ENCODE assay signal across 8 cellular contexts in the genomic region with DNA sequence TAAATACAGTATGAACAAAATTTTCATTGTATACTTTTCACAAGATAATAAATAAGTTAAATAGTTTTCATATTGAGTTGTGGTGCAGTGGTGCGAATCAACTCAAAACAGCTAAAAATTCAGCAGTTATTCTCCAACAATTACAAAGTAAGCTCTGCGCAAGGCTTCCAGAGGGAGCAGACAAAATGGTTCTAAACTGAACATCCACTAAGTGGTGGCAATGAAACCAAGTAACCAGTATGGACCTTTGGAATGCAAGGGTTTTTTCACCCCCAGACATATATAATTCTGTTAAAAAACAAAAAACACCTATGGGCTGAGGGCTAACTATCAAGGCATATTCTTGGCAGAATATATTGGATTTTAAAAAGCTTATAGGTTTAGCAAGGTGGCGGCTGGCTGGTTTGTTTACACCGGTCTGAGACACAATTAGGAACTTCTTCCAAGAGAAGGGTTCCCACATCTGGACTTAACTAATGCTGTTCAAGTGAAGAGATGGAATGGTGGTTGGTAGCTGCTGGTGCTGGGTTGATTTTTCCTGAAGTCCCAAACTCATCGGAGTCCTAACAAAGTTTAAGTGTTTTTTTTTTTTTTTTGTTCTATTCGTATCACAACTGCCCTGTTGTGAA. TPM values are rescaled to one million over a fixed set of nuclear protein-coding genes. Genes with fewer than 3 reads are reported as not detected.
A peak's percentile ranks its signal among the peaks of the same experiment; 100 is the strongest.
DNase-seq lines count a peak whose midpoint lies in the region; ATAC-seq and TF ChIP-seq lines count a peak whose summit lies in the region.

No MANE protein-coding gene starts in this region.

- H3F3A ChIP-seq in MM.1S (ENCODE audit: insufficient read depth, low read length) = peaks cover 88% of the 10 kb centered on the region

- H3K4me3 ChIP-seq in BJ (ENCODE audit: low read depth, low read length) (peak overlapping the region; percentile 95), MM.1S (ENCODE audit: low read length) (peak overlapping the region; percentile 97)

- H3K9me3 Mint-ChIP-seq in central memory CD8-positive, alpha-beta T cell = no peaks in the 10 kb centered on the region

- no peaks in the 10 kb centered on the region for H3K9me3 ChIP-seq in MM.1S (replicated peaks; ENCODE audit: insufficient read depth, low read length)

- H4K20me1 ChIP-seq in MM.1S (ENCODE audit: insufficient read depth, low read length) = peaks cover 18% of the 10 kb centered on the region; the same call in 1 of the 2 replicates

- DNase-seq in BJ (ENCODE audit: low read depth) = no peak
- peak; percentile 40 for DNase-seq in MM.1S
- no peak for DNase-seq in central memory CD8-positive, alpha-beta T cell (ENCODE audit: low spot score in 2 of 2)
- DNase-seq in midbrain (lab: John Stamatoyannopoulos, UW) = peak; percentile 51
- DNase-seq in AG20443 (ENCODE audit: low spot score) = no peak
- DNase-seq in omental fat pad (ENCODE audit: low spot score) = no peak
- no peak for DNase-seq in activated gamma-delta T cell treated with Interleukin-2 at 50 U/mL for 16 hours

- H3K9ac ChIP-seq in MM.1S (ENCODE audit: low read length) = peak overlapping the region; percentile 100

- ATAC-seq in central memory CD8-positive, alpha-beta T cell (replicated peaks; ENCODE audit: extremely low read depth, poor library complexity, severe bottlenecking) = no peak
- no peak for ATAC-seq in omental fat pad (ENCODE audit: low FRiP score)
- ATAC-seq in GM21381 (IDR thresholded peaks at IDR 0.05; ENCODE audit: unreplicated experiment) = no peak

- H3K27ac ChIP-seq in MM.1S (ENCODE audit: low read length) = peak overlapping the region; percentile 99

- peaks cover 13% of the 10 kb centered on the region for H3K4me1 ChIP-seq in MM.1S (ENCODE audit: low read length)

- no peak overlapping the region for H2AFZ ChIP-seq in MM.1S (ENCODE audit: low read length)

- H3K27me3 Mint-ChIP-seq in central memory CD8-positive, alpha-beta T cell = no peaks in the 10 kb centered on the region

- H3K27ac Mint-ChIP-seq in central memory CD8-positive, alpha-beta T cell (ENCODE audit: low read depth) = peak overlapping the region; percentile 95

- peaks cover 17% of the 10 kb centered on the region for H3K36me3 ChIP-seq in BJ (ENCODE audit: control insufficient read depth, insufficient read depth, low read length)
- H3K36me3 ChIP-seq in MM.1S (replicated peaks; ENCODE audit: insufficient read depth, low read length) = peaks cover 10% of the 10 kb centered on the region; the same call in 1 of the 2 replicates

- H3K4me1 Mint-ChIP-seq in central memory CD8-positive, alpha-beta T cell = peaks cover 54% of the 10 kb centered on the region

- H3K4me2 ChIP-seq in MM.1S (ENCODE audit: low read depth, low read length) = peak overlapping the region; percentile 92

- H3K9me2 ChIP-seq in MM.1S (replicated peaks; ENCODE audit: insufficient read depth, low read length) = no peaks in the 10 kb centered on the region

- TF ChIP-seq CTCF in BJ (IDR thresholded peaks at IDR 0.05; ENCODE audit: insufficient read depth, low read depth, low read length) (no peak), MM.1S (IDR thresholded peaks at IDR 0.05; ENCODE audit: low read length) (no peak), omental fat pad (IDR thresholded peaks at IDR 0.05) (no peak)

- H3K36me3 Mint-ChIP-seq in central memory CD8-positive, alpha-beta T cell (ENCODE audit: insufficient read depth) = peaks cover 91% of the 10 kb centered on the region

- H3K27me3 ChIP-seq in BJ (ENCODE audit: control insufficient read depth, insufficient read depth, low read length) (no peaks in the 10 kb centered on the region), MM.1S (replicated peaks; ENCODE audit: insufficient read depth, low read length) (no peaks in the 10 kb centered on the region)

- peaks cover 80% of the 10 kb centered on the region for H3K79me2 ChIP-seq in MM.1S (ENCODE audit: low read length)

- POLR2A ChIA-PET in BJ (lab: Charles Lee) = interaction anchor here (0.6 to 1.0 kb wide), 5 partner anchors 66 to 277 kb away, joined by 3 to 14 read pairs (median 10); no protein-coding TSS in a partner anchor

- H3K4me3 Mint-ChIP-seq in central memory CD8-positive, alpha-beta T cell = peak overlapping the region; percentile 65

- CTCF ChIA-PET in BJ (lab: Yijun Ruan, JAX) = interaction anchor here (1.0 to 6.7 kb wide), 10 partner anchors 52 to 366 kb away, joined by 3 to 56 read pairs (median 7); no protein-coding TSS in a partner anchor

RNA-seq across cellular contexts. Expression of gene ZFP36L2, which starts 2.9 kb away (rescaled TPM):
- 4.0 and 6.9 TPM in 2 replicates for polyA plus RNA-seq in BJ (2011; rRNA removed)
- 3.3 and 6.4 TPM in 2 replicates for polyA minus RNA-seq in BJ (2011; rRNA and poly(A)+ RNA removed)
- total RNA-seq in omental fat pad = 100 to 1,000 TPM in 1 of 4 donors, 10 to 100 TPM in 3; 93.9 to 141 (median 95.4) TPM

Comparison
In these comparisons a context has a peak if more than half of its experiments do, and no peak if none do; other contexts are left out.
1. DNase-seq: peak in MM.1S (single experiment) and midbrain (single experiment); none in BJ (single experiment), central memory CD8-positive, alpha-beta T cell (0 of 2), AG20443 (single experiment), omental fat pad (single experiment) and activated gamma-delta T cell treated with Interleukin-2 at 50 U/mL for 16 hours (single experiment).